In the genomic region with DNA sequence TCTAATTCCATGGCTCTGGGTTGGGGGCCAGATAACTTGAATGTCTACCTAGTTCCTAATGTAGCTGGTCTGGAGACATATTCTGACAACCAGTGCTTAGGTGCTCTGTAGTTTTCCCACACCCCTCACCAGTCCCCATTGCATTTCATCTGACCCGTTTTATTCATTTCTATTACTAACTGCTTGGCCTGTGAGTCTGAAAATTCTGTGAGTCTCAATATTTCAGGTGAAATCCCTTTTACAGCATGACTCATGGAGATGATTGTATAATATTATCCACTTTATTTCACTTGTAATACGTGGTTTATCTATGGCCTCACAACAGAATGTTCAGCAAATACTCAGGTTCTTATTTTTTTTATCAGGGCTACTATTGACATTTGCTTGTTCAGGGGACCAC, we compare ENCODE assay signal across 20 cellular contexts.
DNase-seq lines count a peak whose midpoint lies in the region; ATAC-seq and TF ChIP-seq lines count a peak whose summit lies in the region.
"Had no signal": no experiment of that assay in that cellular context is flagged by ENCODE, and none has a peak within 500 bp of the region (broad histone marks: within the 10 kb centered on the region; RNA-seq: fewer than 3 reads in every experiment).

No MANE protein-coding gene starts in this region.

- H4K20me1 ChIP-seq in PC-3 (ENCODE audit: low read length): no peaks in the 10 kb centered on the region

- H3K18ac ChIP-seq in trophoblast cell (ENCODE audit: low read length): no peak overlapping the region

- BruUV-seq in PC-3 (replicated peaks; lab: Mats Ljungman, UMichigan): no TSS peak

- no peak overlapping the region for H4K8ac ChIP-seq in trophoblast cell (ENCODE audit: low read depth, low read length)

- no peak overlapping the region for H3K23ac ChIP-seq in trophoblast cell (ENCODE audit: low read length)

- no peak overlapping the region for H2BK120ac ChIP-seq in trophoblast cell (ENCODE audit: insufficient read depth, low read length, poor library complexity)

- no peak overlapping the region for H3K4ac ChIP-seq in trophoblast cell (ENCODE audit: low read depth, low read length)

- peaks cover 3% of the 10 kb centered on the region for H3K79me1 ChIP-seq in trophoblast cell (ENCODE audit: low read length)

- H3K9me2 ChIP-seq in PC-3 (replicated peaks; ENCODE audit: low read length): no peaks in the 10 kb centered on the region

- H3K9me3 ChIP-seq in PC-3 (ENCODE audit: low read length) (no peaks in the 10 kb centered on the region), trophoblast cell (ENCODE audit: insufficient read depth, low read depth, low read length) (no peaks in the 10 kb centered on the region)
- H3K9me3 ChIP-seq: esophagus muscularis mucosa, Peyer's patch, thyroid gland had no signal

- H3K9ac ChIP-seq in PC-3 (ENCODE audit: low read length): no peak overlapping the region
- H3K9ac ChIP-seq in trophoblast cell (ENCODE audit: low read length): no peak overlapping the region
- H3K9ac ChIP-seq: parathyroid adenoma had no signal

- no peak overlapping the region for H4K12ac ChIP-seq in trophoblast cell (ENCODE audit: low read depth, low read length)

- peak overlapping the region; percentile 75; the same call in 1 of the 2 replicates for H3K27ac ChIP-seq in ACC112 (ENCODE audit: low read depth, low read length)
- H3K27ac ChIP-seq in PC-3 (ENCODE audit: low read length): peak overlapping the region; percentile 37
- H3K27ac ChIP-seq in trophoblast cell (ENCODE audit: low read depth, low read length): no peak overlapping the region
- H3K27ac ChIP-seq: cardiac muscle cell, esophagus muscularis mucosa, parathyroid adenoma, Peyer's patch had no signal

- no peak for TF ChIP-seq CTCF in PC-3 (conservative IDR thresholded peaks at IDR 0.05; ENCODE audit: low read depth, low read length)
- no peak for TF ChIP-seq CTCF in epithelial cell of esophagus (IDR thresholded peaks at IDR 0.05; ENCODE audit: insufficient read depth, low read depth, low read length, missing control alignments)

- CTCF ChIA-PET in PC-3 (lab: Charles Lee): no interaction called here

- ATAC-seq in PC-3: peak; percentile 47
- ATAC-seq in HG03378 (IDR thresholded peaks at IDR 0.05; ENCODE audit: unreplicated experiment): no peak
- ATAC-seq: naive thymus-derived CD4-positive, alpha-beta T cell had no signal

- H3K36me3 ChIP-seq in ACC112 (ENCODE audit: insufficient read depth, low read length) (no peaks in the 10 kb centered on the region), PC-3 (ENCODE audit: low read depth, low read length) (no peaks in the 10 kb centered on the region), trophoblast cell (ENCODE audit: control insufficient read depth in 1 of 2, insufficient read depth in 2 of 2, low read length in 2 of 2) (no peaks in the 10 kb centered on the region)
- H3K36me3 ChIP-seq: cardiac muscle cell, esophagus muscularis mucosa, Peyer's patch, thyroid gland had no signal

- H3K27me3 ChIP-seq in ACC112 (ENCODE audit: insufficient read depth, low read length): no peaks in the 10 kb centered on the region
- H3K27me3 ChIP-seq in PC-3 (ENCODE audit: low read length): no peaks in the 10 kb centered on the region
- no peaks in the 10 kb centered on the region for H3K27me3 ChIP-seq in trophoblast cell (ENCODE audit: insufficient read depth, low read length)
- H3K27me3 ChIP-seq: cardiac muscle cell, esophagus muscularis mucosa, Peyer's patch, thyroid gland had no signal

- H2BK5ac ChIP-seq in trophoblast cell (ENCODE audit: low read depth, low read length, poor library complexity): peak overlapping the region; percentile 21

- POLR2A ChIA-PET in PC-3 (lab: Charles Lee; ENCODE audit: unreplicated experiment): no interaction called here

- H2AFZ ChIP-seq in ACC112 (ENCODE audit: low read length, unreplicated experiment) (peak overlapping the region; percentile 6), PC-3 (ENCODE audit: low read length) (no peak overlapping the region), trophoblast cell (ENCODE audit: insufficient read depth, low read length, poor library complexity) (no peak overlapping the region)
- H2AFZ ChIP-seq: parathyroid adenoma had no signal

- H3K4me2 ChIP-seq in PC-3 (ENCODE audit: low read length) (peak overlapping the region; percentile 54), trophoblast cell (ENCODE audit: low read length) (no peak overlapping the region)

- peak; percentile 64 for DNase-seq in PC-3
- DNase-seq in epithelial cell of esophagus (ENCODE audit: low read depth): peak; percentile 80
- no peak for DNase-seq in trophoblast cell
- no peak for DNase-seq in NCI-H2081 (lab: John Stamatoyannopoulos, UW)
- DNase-seq in stimulated activated naive CD4-positive, alpha-beta T cell treated with Interleukin-2 at 50 U/mL for 16 hours (lab: John Stamatoyannopoulos, UW): no peak
- DNase-seq in activated gamma-delta T cell (lab: John Stamatoyannopoulos, UW): no peak
- DNase-seq: activated CD4-positive, alpha-beta T cell treated with anti-CD3 and anti-CD28 coated beads, Interleukin-2, amount 50 U/mL, for 1 hour; CD4-positive, CD25-positive, alpha-beta regulatory T cell; naive thymus-derived CD4-positive, alpha-beta T cell; NCI-H1417 treated with DMSO at 0.1 percent for 48 hours; NCI-H2171; Peyer's patch; small intestine; stimulated activated CD8-positive, alpha-beta memory T cell treated with anti-CD3 and anti-CD28 coated beads, Interleukin-4, amount 100 ng/mL, for 48 hours; thyroid gland had no signal

- peak overlapping the region; percentile 6 for H4K91ac ChIP-seq in trophoblast cell (ENCODE audit: low read depth, low read length)

- no peaks in the 10 kb centered on the region for H3K79me2 ChIP-seq in ACC112 (ENCODE audit: control insufficient read depth, insufficient read depth, low read length, unreplicated experiment)
- no peaks in the 10 kb centered on the region for H3K79me2 ChIP-seq in PC-3 (ENCODE audit: low read length)
- H3K79me2 ChIP-seq in trophoblast cell (ENCODE audit: control insufficient read depth, insufficient read depth, low read length, poor library complexity): peaks cover 2% of the 10 kb centered on the region
- H3K79me2 ChIP-seq: parathyroid adenoma had no signal

- intact Hi-C loops in PC-3 (cut with micrococcal nuclease): no loop called here

- no peak overlapping the region for H3K4me3 ChIP-seq in ACC112 (ENCODE audit: low read depth, low read length)
- H3K4me3 ChIP-seq in PC-3 (ENCODE audit: low read length): no peak overlapping the region
- no peak overlapping the region for H3K4me3 ChIP-seq in epithelial cell of esophagus (ENCODE audit: low read length)
- no peak overlapping the region for H3K4me3 ChIP-seq in trophoblast cell (ENCODE audit: low read depth, low read length)
- H3K4me3 ChIP-seq: cardiac muscle cell, esophagus muscularis mucosa, Peyer's patch, thyroid gland had no signal

- H3K4me1 ChIP-seq in ACC112 (ENCODE audit: control insufficient read depth, insufficient read depth, low read length, unreplicated experiment) (peaks cover 60% of the 10 kb centered on the region), PC-3 (ENCODE audit: insufficient read depth, low read length) (peaks cover 62% of the 10 kb centered on the region), trophoblast cell (ENCODE audit: control insufficient read depth in 1 of 2, insufficient read depth in 2 of 2, low read length in 2 of 2) (peaks cover 3 to 4% of the 10 kb centered on the region in 2 experiments)
- H3K4me1 ChIP-seq: Peyer's patch had no signal

- H2AK5ac ChIP-seq in trophoblast cell (ENCODE audit: low read length): no peak overlapping the region

- H2BK12ac ChIP-seq in trophoblast cell (ENCODE audit: low read length): peak overlapping the region; percentile 64

- peaks cover 4% of the 10 kb centered on the region for H3F3A ChIP-seq in PC-3 (ENCODE audit: low read length, unreplicated experiment)

- no CpG with 5 or more reads among the region's 2 CpGs for WGBS in trophoblast cell (ENCODE audit: extremely low coverage, insufficient coverage, insufficient read length)

- no peak overlapping the region for H3K14ac ChIP-seq in trophoblast cell (ENCODE audit: low read length)

Comparison
In these comparisons a context has a peak if more than half of its experiments do, and no peak if none do; other contexts are left out.
1. DNase-seq: peak in PC-3 (single experiment) and epithelial cell of esophagus (single experiment); none in trophoblast cell (0 of 2), NCI-H2081 (0 of 2), stimulated activated naive CD4-positive, alpha-beta T cell treated with Interleukin-2 at 50 U/mL for 16 hours (single experiment) and activated gamma-delta T cell (single experiment).